ENCODE assay signal across 25 cellular contexts in the genomic region with DNA sequence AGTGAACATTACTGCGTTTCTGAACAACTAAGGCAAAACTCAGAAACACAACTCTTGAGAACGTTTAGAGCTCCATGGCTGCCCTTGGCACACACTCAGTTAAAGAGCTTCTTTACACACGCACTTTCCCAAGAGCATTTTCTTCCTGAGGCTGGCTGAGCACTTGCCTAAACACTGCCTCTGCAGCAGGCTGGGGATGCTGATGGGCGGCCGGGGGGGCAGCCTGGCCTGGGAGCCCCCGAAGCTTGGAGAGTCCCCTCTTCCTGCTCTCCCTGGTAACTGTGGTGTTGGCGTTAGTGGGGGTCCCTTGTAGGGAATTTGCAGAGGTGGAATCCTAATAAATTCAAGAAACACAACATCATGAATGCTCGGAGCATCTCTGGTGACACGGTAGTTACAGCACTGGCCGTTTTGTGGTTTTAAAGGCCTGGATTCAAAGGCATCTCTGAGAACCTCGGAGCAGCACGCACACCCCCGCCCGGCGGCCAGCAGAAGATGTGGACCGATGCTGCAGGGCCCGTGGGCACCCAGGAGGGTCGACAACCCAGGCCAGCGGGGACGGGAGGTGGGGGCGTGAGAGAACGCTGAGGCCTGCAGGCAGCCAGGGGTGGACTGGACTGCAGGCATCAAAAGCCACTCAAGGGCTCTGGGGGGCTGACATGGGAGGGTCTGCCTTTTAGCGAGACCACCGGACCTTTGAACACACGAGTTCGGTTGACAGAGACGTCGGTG. TPM values are rescaled to one million over a fixed set of nuclear protein-coding genes. Genes with fewer than 3 reads are reported as not detected.
DNase-seq lines count a peak whose midpoint lies in the region; ATAC-seq and TF ChIP-seq lines count a peak whose summit lies in the region.
"Had no signal": no experiment of that assay in that cellular context is flagged by ENCODE, and none has a peak within 500 bp of the region (broad histone marks: within the 10 kb centered on the region; RNA-seq: fewer than 3 reads in every experiment).

No MANE protein-coding gene starts in this region.

- H3K79me2 ChIP-seq in DOHH2 (ENCODE audit: control insufficient read depth, low read length) = no peaks in the 10 kb centered on the region

- peaks cover 11% of the 10 kb centered on the region for H3K4me1 Mint-ChIP-seq in activated T-cell treated with anti-CD3 and anti-CD28 coated beads, Interleukin-2, amount 50 U/mL, for 24 hours (ENCODE audit: low read depth)
- peaks cover 12% of the 10 kb centered on the region for H3K4me1 Mint-ChIP-seq in activated T-cell treated with anti-CD3 and anti-CD28 coated beads, Interleukin-2, amount 50 U/mL, for 4 hours (ENCODE audit: low read depth)
- peaks cover 13% of the 10 kb centered on the region for H3K4me1 Mint-ChIP-seq in activated T-helper 1 cell treated with anti-CD3 and anti-CD28 coated beads, Interleukin-12 subunit alpha, Interleukin-12 subunit beta, Interleukin-2, Interleukin-4 antibody, amounts not matched to agents 30 ng/mL and 10 ng/mL and 1 ng/mL, durations not matched to agents 14 hours and 24 hours and 36 hours (ENCODE audit: low read depth)

- peaks cover 11% of the 10 kb centered on the region for H3K27me3 Mint-ChIP-seq in activated T-cell treated with anti-CD3 and anti-CD28 coated beads, Interleukin-2, amount 50 U/mL, for 24 hours
- H3K27me3 Mint-ChIP-seq in activated T-cell treated with anti-CD3 and anti-CD28 coated beads, Interleukin-2, amount 50 U/mL, for 4 hours (ENCODE audit: low read depth) = peaks cover 11% of the 10 kb centered on the region
- peaks cover 11% of the 10 kb centered on the region for H3K27me3 Mint-ChIP-seq in activated T-helper 1 cell treated with anti-CD3 and anti-CD28 coated beads, Interleukin-12 subunit alpha, Interleukin-12 subunit beta, Interleukin-2, Interleukin-4 antibody, amounts not matched to agents 30 ng/mL and 10 ng/mL and 1 ng/mL, durations not matched to agents 14 hours and 24 hours and 36 hours (ENCODE audit: insufficient read depth)

- H3K27me3 ChIP-seq in DOHH2 (ENCODE audit: control insufficient read depth, low read length) (peaks cover 8% of the 10 kb centered on the region; the same call in 1 of the 2 replicates), sigmoid colon (peaks cover 12 to 87% (median 55%) of the 10 kb centered on the region in 3 donors)
- H3K27me3 ChIP-seq: MG63 had no signal

- H3K9me2 ChIP-seq in DOHH2 (replicated peaks; ENCODE audit: control insufficient read depth, low read length) = no peaks in the 10 kb centered on the region

- H3K36me3 Mint-ChIP-seq in activated T-cell treated with anti-CD3 and anti-CD28 coated beads, Interleukin-2, amount 50 U/mL, for 24 hours (ENCODE audit: low read depth) = no peaks in the 10 kb centered on the region
- H3K36me3 Mint-ChIP-seq in activated T-cell treated with anti-CD3 and anti-CD28 coated beads, Interleukin-2, amount 50 U/mL, for 4 hours (ENCODE audit: insufficient read depth) = no peaks in the 10 kb centered on the region
- H3K36me3 Mint-ChIP-seq in activated T-helper 1 cell treated with anti-CD3 and anti-CD28 coated beads, Interleukin-12 subunit alpha, Interleukin-12 subunit beta, Interleukin-2, Interleukin-4 antibody, amounts not matched to agents 30 ng/mL and 10 ng/mL and 1 ng/mL, durations not matched to agents 14 hours and 24 hours and 36 hours (ENCODE audit: low read depth) = no peaks in the 10 kb centered on the region

- no peak overlapping the region for H3K27ac ChIP-seq in DOHH2 (ENCODE audit: low read depth, low read length)
- no peak overlapping the region for H3K27ac ChIP-seq in sigmoid colon
- H3K27ac ChIP-seq: colonic mucosa, esophagus muscularis mucosa, SK-N-MC had no signal

- H3F3A ChIP-seq in DOHH2 (ENCODE audit: control insufficient read depth, insufficient read depth) = no peaks in the 10 kb centered on the region

- H3K9me3 Mint-ChIP-seq in activated T-cell treated with anti-CD3 and anti-CD28 coated beads, Interleukin-2, amount 50 U/mL, for 24 hours = peaks cover 1% of the 10 kb centered on the region
- H3K9me3 Mint-ChIP-seq in activated T-cell treated with anti-CD3 and anti-CD28 coated beads, Interleukin-2, amount 50 U/mL, for 4 hours = no peaks in the 10 kb centered on the region
- H3K9me3 Mint-ChIP-seq in activated T-helper 1 cell treated with anti-CD3 and anti-CD28 coated beads, Interleukin-12 subunit alpha, Interleukin-12 subunit beta, Interleukin-2, Interleukin-4 antibody, amounts not matched to agents 30 ng/mL and 10 ng/mL and 1 ng/mL, durations not matched to agents 14 hours and 24 hours and 36 hours = no peaks in the 10 kb centered on the region

- peak; percentile 23 for DNase-seq in activated T-cell treated with anti-CD3 and anti-CD28 coated beads, Interleukin-2, amount 50 U/mL, for 24 hours
- DNase-seq in activated T-cell treated with anti-CD3 and anti-CD28 coated beads, Interleukin-2, amount 50 U/mL, for 4 hours = no peak
- DNase-seq in fibroblast of peridontal ligament (ENCODE audit: extremely low read depth) = peak; percentile 42
- peak; percentile 52 for DNase-seq in sigmoid colon
- DNase-seq in activated T-helper 1 cell treated with anti-CD3 and anti-CD28 coated beads, Interleukin-12 subunit alpha, Interleukin-12 subunit beta, Interleukin-2, Interleukin-4 antibody, amounts not matched to agents 30 ng/mL and 10 ng/mL and 1 ng/mL, durations not matched to agents 14 hours and 24 hours and 36 hours (ENCODE audit: low spot score) = no peak
- DNase-seq: activated naive CD4-positive, alpha-beta T cell treated with anti-CD3 and anti-CD28 coated beads for 36 hours; activated T-cell treated with anti-CD3 and anti-CD28 coated beads, Interleukin-2, amount 50 U/mL, for 1 hour; anterior cingulate cortex; DMS79 treated with DMSO at 0.1 percent for 48 hours; foreskin melanocyte; heart right ventricle; mammary epithelial cell; MG63; NCI-H2029 treated with DMSO at 0.1 percent for 48 hours; NCI-H774; nucleus accumbens; stimulated activated naive CD8-positive, alpha-beta T cell treated with anti-CD3 and anti-CD28 coated beads, Interleukin-15, Interleukin-2, amounts not matched to agents 100 U/mL and 50 U/mL, for 24 hours had no signal

- no peaks in the 10 kb centered on the region for H4K20me1 ChIP-seq in DOHH2 (ENCODE audit: control insufficient read depth, insufficient read depth, low read depth, low read length)

- H3K4me2 ChIP-seq in DOHH2 (ENCODE audit: low read length) = peak overlapping the region; percentile 75

- no peaks in the 10 kb centered on the region for H3K9me3 ChIP-seq in DOHH2 (ENCODE audit: control insufficient read depth, insufficient read depth, low read length)
- no peaks in the 10 kb centered on the region for H3K9me3 ChIP-seq in sigmoid colon
- H3K9me3 ChIP-seq: colonic mucosa, esophagus muscularis mucosa, HAP-1, heart right ventricle, MG63 had no signal

- no peak for TF ChIP-seq EP300 in sigmoid colon (IDR thresholded peaks at IDR 0.05)

- no peak for TF ChIP-seq POLR2A in sigmoid colon (IDR thresholded peaks at IDR 0.05)

- WGBS in sigmoid colon, 2 donors = 73 to 84% methylated on average over 28 of the region's 28 CpGs

- TF ChIP-seq CTCF in DOHH2 (IDR thresholded peaks at IDR 0.05; ENCODE audit: low read depth, low read length, poor library complexity, severe bottlenecking) (no peak), sigmoid colon (IDR thresholded peaks at IDR 0.05) (no peak)

- no peaks in the 10 kb centered on the region for H3K36me3 ChIP-seq in DOHH2 (ENCODE audit: control insufficient read depth, low read length)
- no peaks in the 10 kb centered on the region for H3K36me3 ChIP-seq in sigmoid colon
- H3K36me3 ChIP-seq: colonic mucosa, esophagus muscularis mucosa, HAP-1, heart right ventricle, MG63 had no signal

- H3K27ac Mint-ChIP-seq in activated T-cell treated with anti-CD3 and anti-CD28 coated beads, Interleukin-2, amount 50 U/mL, for 24 hours = no peak overlapping the region
- no peak overlapping the region for H3K27ac Mint-ChIP-seq in activated T-helper 1 cell treated with anti-CD3 and anti-CD28 coated beads, Interleukin-12 subunit alpha, Interleukin-12 subunit beta, Interleukin-2, Interleukin-4 antibody, amounts not matched to agents 30 ng/mL and 10 ng/mL and 1 ng/mL, durations not matched to agents 14 hours and 24 hours and 36 hours
- H3K27ac Mint-ChIP-seq: activated naive CD4-positive, alpha-beta T cell treated with anti-CD3 and anti-CD28 coated beads for 36 hours had no signal

- intact Hi-C loops in sigmoid colon (cut with DNase I) = no loop called here
- intact Hi-C loops in activated T-helper 1 cell treated with anti-CD3 and anti-CD28 coated beads, Interleukin-12 subunit alpha, Interleukin-12 subunit beta, Interleukin-2, Interleukin-4 antibody, amounts not matched to agents 30 ng/mL and 10 ng/mL and 1 ng/mL, durations not matched to agents 14 hours and 24 hours and 36 hours (cut with micrococcal nuclease) = loop anchor here (5.0 kb wide), 2 partner anchors 45 to 230 kb away; a partner anchor contains a TSS

- H3K4me1 ChIP-seq in DOHH2 (ENCODE audit: control insufficient read depth, low read length) (peaks cover 16% of the 10 kb centered on the region), sigmoid colon (peaks cover 0 to 19% (median 10%) of the 10 kb centered on the region in 4 donors)
- H3K4me1 ChIP-seq: colonic mucosa, HAP-1 had no signal

- H3K4me3 ChIP-seq in DOHH2 (ENCODE audit: low read length) (no peak overlapping the region; the same call in 1 of the 2 replicates), sigmoid colon (no peak overlapping the region)
- H3K4me3 ChIP-seq: esophagus muscularis mucosa, HAP-1, MG63, SK-N-MC had no signal

- no peak overlapping the region for H3K4me3 Mint-ChIP-seq in activated T-cell treated with anti-CD3 and anti-CD28 coated beads, Interleukin-2, amount 50 U/mL, for 24 hours
- H3K4me3 Mint-ChIP-seq in activated T-cell treated with anti-CD3 and anti-CD28 coated beads, Interleukin-2, amount 50 U/mL, for 4 hours = no peak overlapping the region
- no peak overlapping the region for H3K4me3 Mint-ChIP-seq in activated T-helper 1 cell treated with anti-CD3 and anti-CD28 coated beads, Interleukin-12 subunit alpha, Interleukin-12 subunit beta, Interleukin-2, Interleukin-4 antibody, amounts not matched to agents 30 ng/mL and 10 ng/mL and 1 ng/mL, durations not matched to agents 14 hours and 24 hours and 36 hours

- ATAC-seq in activated T-cell treated with anti-CD3 and anti-CD28 coated beads, Interleukin-2, amount 50 U/mL, for 4 hours = no peak
- ATAC-seq in HG02870 (IDR thresholded peaks at IDR 0.05; ENCODE audit: unreplicated experiment) = no peak
- ATAC-seq in GM18520 (IDR thresholded peaks at IDR 0.05; ENCODE audit: unreplicated experiment) = no peak

RNA-seq across cellular contexts. Expression of a gene that starts 45.4 kb away (rescaled TPM):
- total RNA-seq in activated T-cell treated with anti-CD3 and anti-CD28 coated beads, Interleukin-2, amount 50 U/mL, for 4 hours = 10 to 100 TPM; 20.4 to 29.6 (median 20.6) TPM
- total RNA-seq in sigmoid colon = 10 to 100 TPM in 1 of 4 donors, 1 to 10 TPM in 3; 6.1 to 10.0 (median 8.0) TPM
- 10 to 100 TPM in 1 of 3 donors, 1 to 10 TPM in 2; 1.2 to 12.1 (median 3.0) TPM for polyA plus RNA-seq in sigmoid colon
- 15.5 TPM in 2 replicates for total RNA-seq in activated T-helper 1 cell treated with anti-CD3 and anti-CD28 coated beads, Interleukin-12 subunit alpha, Interleukin-12 subunit beta, Interleukin-2, Interleukin-4 antibody, amounts not matched to agents 30 ng/mL and 10 ng/mL and 1 ng/mL, durations not matched to agents 14 hours and 24 hours and 36 hours

RNA-seq across cellular contexts. Expression of a gene that starts 56.5 kb away (rescaled TPM):
- total RNA-seq in activated T-cell treated with anti-CD3 and anti-CD28 coated beads, Interleukin-2, amount 50 U/mL, for 4 hours = 1 to 10 TPM in 1 of 3 donors, under 1 TPM in 2; 0.79 to 2.9 (median 0.84) TPM
- total RNA-seq in sigmoid colon = 10 to 100 TPM in 1 of 4 donors, 1 to 10 TPM in 3; 3.1 to 12.8 (median 6.8) TPM
- polyA plus RNA-seq in sigmoid colon = 1 to 10 TPM in 1 of 3 donors, under 1 TPM in 1, not detected in 1; 0.60 to 3.4 TPM
- total RNA-seq in activated T-helper 1 cell treated with anti-CD3 and anti-CD28 coated beads, Interleukin-12 subunit alpha, Interleukin-12 subunit beta, Interleukin-2, Interleukin-4 antibody, amounts not matched to agents 30 ng/mL and 10 ng/mL and 1 ng/mL, durations not matched to agents 14 hours and 24 hours and 36 hours = 0.93 and 1.5 TPM in 2 replicates
- total RNA-seq: RPMI7951 had no signal

Comparison
In these comparisons a context has a peak if more than half of its experiments do, and no peak if none do; other contexts are left out.
1. DNase-seq: peak in activated T-cell treated with anti-CD3 and anti-CD28 coated beads, Interleukin-2, amount 50 U/mL, for 24 hours (single experiment), fibroblast of peridontal ligament (single experiment) and sigmoid colon (single experiment); none in activated T-cell treated with anti-CD3 and anti-CD28 coated beads, Interleukin-2, amount 50 U/mL, for 4 hours (single experiment) and activated T-helper 1 cell treated with anti-CD3 and anti-CD28 coated beads, Interleukin-12 subunit alpha, Interleukin-12 subunit beta, Interleukin-2, Interleukin-4 antibody, amounts not matched to agents 30 ng/mL and 10 ng/mL and 1 ng/mL, durations not matched to agents 14 hours and 24 hours and 36 hours (single experiment).